ENCODE assay signal across 21 cellular contexts in genomic region chr1:69269491-69269890, GRCh38.
DNase-seq lines count a peak whose midpoint lies in the region; ATAC-seq and TF ChIP-seq lines count a peak whose summit lies in the region.
"Had no signal": no experiment of that assay in that cellular context is flagged by ENCODE, and none has a peak within 500 bp of the region (broad histone marks: within the 10 kb centered on the region; RNA-seq: fewer than 3 reads in every experiment).

No MANE protein-coding gene starts in this region.

- H3K36me3 ChIP-seq in GM23338 (ENCODE audit: insufficient read depth) (no peaks in the 10 kb centered on the region), body of pancreas (replicated peaks in 1 of 2; ENCODE audit: insufficient read depth in 1 of 2, low read depth in 2 of 2) (no peaks in the 10 kb centered on the region), neuron (ENCODE audit: insufficient read depth, low read length) (no peaks in the 10 kb centered on the region)
- no peaks in the 10 kb centered on the region for H3K36me3 ChIP-seq in effector memory CD4-positive, alpha-beta T cell (ENCODE audit: control insufficient read depth, insufficient read depth, low read length)
- H3K36me3 ChIP-seq: MG63 had no signal

- H3K4me1 Mint-ChIP-seq in GM23338 = peaks cover 6% of the 10 kb centered on the region; the same call in 2 of the 3 replicates
- no peaks in the 10 kb centered on the region for H3K4me1 Mint-ChIP-seq in activated CD4-positive, alpha-beta T cell treated with anti-CD3 and anti-CD28 coated beads, Interleukin-2, amount 10 ng/mL, durations not matched to agents 7 days and 5 days

- no peaks in the 10 kb centered on the region for H3K9me3 Mint-ChIP-seq in GM23338
- no peaks in the 10 kb centered on the region for H3K9me3 Mint-ChIP-seq in activated CD4-positive, alpha-beta T cell treated with anti-CD3 and anti-CD28 coated beads, Interleukin-2, amount 10 ng/mL, durations not matched to agents 7 days and 5 days

- H3K4me1 ChIP-seq in GM23338 (ENCODE audit: insufficient read depth) (peaks cover 3% of the 10 kb centered on the region; the same call in 1 of the 2 replicates), body of pancreas (peaks cover 39% of the 10 kb centered on the region), neuron (ENCODE audit: insufficient read depth, low read length) (peaks cover 9% of the 10 kb centered on the region)
- H3K4me1 ChIP-seq in effector memory CD4-positive, alpha-beta T cell (ENCODE audit: control insufficient read depth, insufficient read depth, low read length, poor library complexity, severe bottlenecking) = no peaks in the 10 kb centered on the region

- H3K4me3 ChIP-seq in GM23338 = no peak overlapping the region
- no peak overlapping the region for H3K4me3 ChIP-seq in body of pancreas
- no peak overlapping the region for H3K4me3 ChIP-seq in neuron (ENCODE audit: low read length)
- no peak overlapping the region for H3K4me3 ChIP-seq in effector memory CD4-positive, alpha-beta T cell (ENCODE audit: insufficient read depth, low read depth, low read length, poor library complexity, severe bottlenecking)
- H3K4me3 ChIP-seq: MG63 had no signal

- WGBS in body of pancreas, 2 donors = 10 to 19% methylated on average over 2 of the region's 2 CpGs

- no peak overlapping the region for H3K4me3 Mint-ChIP-seq in GM23338
- H3K4me3 Mint-ChIP-seq in activated CD4-positive, alpha-beta T cell treated with anti-CD3 and anti-CD28 coated beads, Interleukin-2, amount 10 ng/mL, durations not matched to agents 7 days and 5 days = no peak overlapping the region

- H2AFZ ChIP-seq in GM23338 (no peak overlapping the region; the same call in 1 of the 2 replicates), neuron (ENCODE audit: low read depth, low read length) (peak overlapping the region; percentile 29)

- intact Hi-C loops in body of pancreas (cut with DNase I) = no loop called here

- H3K27ac Mint-ChIP-seq in GM23338 = no peak overlapping the region
- no peak overlapping the region for H3K27ac Mint-ChIP-seq in activated CD4-positive, alpha-beta T cell treated with anti-CD3 and anti-CD28 coated beads, Interleukin-2, amount 10 ng/mL, durations not matched to agents 7 days and 5 days

- ATAC-seq in GM23338 (no peak), body of pancreas (peak; percentile 70), GM19324 (IDR thresholded peaks at IDR 0.05; ENCODE audit: low FRiP score, unreplicated experiment) (no peak)
- ATAC-seq: Panc1 had no signal

- H3K27me3 Mint-ChIP-seq in GM23338 (ENCODE audit: insufficient read depth, low read depth, poor library complexity) = no peaks in the 10 kb centered on the region
- H3K27me3 Mint-ChIP-seq in activated CD4-positive, alpha-beta T cell treated with anti-CD3 and anti-CD28 coated beads, Interleukin-2, amount 10 ng/mL, durations not matched to agents 7 days and 5 days = no peaks in the 10 kb centered on the region

- H3K36me3 Mint-ChIP-seq in GM23338 (ENCODE audit: low read depth) = no peaks in the 10 kb centered on the region
- H3K36me3 Mint-ChIP-seq in activated CD4-positive, alpha-beta T cell treated with anti-CD3 and anti-CD28 coated beads, Interleukin-2, amount 10 ng/mL, durations not matched to agents 7 days and 5 days (ENCODE audit: low read depth) = no peaks in the 10 kb centered on the region

- TF ChIP-seq CTCF in GM23338 (conservative IDR thresholded peaks at IDR 0.05; ENCODE audit: low read depth in 2 of 2) (no peak), body of pancreas (IDR thresholded peaks at IDR 0.05) (no peak)

- no peak for TF ChIP-seq POLR2A in body of pancreas (IDR thresholded peaks at IDR 0.05)

- POLR2A ChIA-PET in activated CD4-positive, alpha-beta T cell treated with anti-CD3 and anti-CD28 coated beads, Interleukin-2, amount 10 ng/mL, durations not matched to agents 7 days and 5 days (lab: Charles Lee) = no interaction called here

- H3K9me3 ChIP-seq in body of pancreas = no peaks in the 10 kb centered on the region
- H3K9me3 ChIP-seq in neuron (ENCODE audit: low read length) = no peaks in the 10 kb centered on the region
- no peaks in the 10 kb centered on the region for H3K9me3 ChIP-seq in effector memory CD4-positive, alpha-beta T cell (ENCODE audit: control insufficient read depth, low read length)
- H3K9me3 ChIP-seq: MG63 had no signal

- CTCF ChIA-PET in activated CD4-positive, alpha-beta T cell treated with anti-CD3 and anti-CD28 coated beads, Interleukin-2, amount 10 ng/mL, durations not matched to agents 7 days and 5 days (lab: Charles Lee) = interaction anchor here (0.9 kb wide), 1 partner anchor 9 kb away, joined by 3 read pairs; no protein-coding TSS in a partner anchor

- H3K9me2 ChIP-seq in GM23338 (ENCODE audit: insufficient read depth) = 0 out of 2 replicates have a peak, but pooled peaks cover 6% of the 10 kb centered on the region

- no peaks in the 10 kb centered on the region for H3F3A ChIP-seq in GM23338 (replicated peaks; ENCODE audit: low read depth)

- peak; percentile 28 for DNase-seq in GM23338 (ENCODE audit: low spot score)
- DNase-seq in body of pancreas = peak in 1 of 4 donors; percentile 5
- peak; percentile 52 for DNase-seq in kidney tubule cell (ENCODE audit: low spot score)
- DNase-seq in activated CD4-positive, alpha-beta T cell treated with anti-CD3 and anti-CD28 coated beads, Interleukin-2, amount 10 ng/mL, durations not matched to agents 7 days and 5 days = no peak
- DNase-seq in NOMO-1 treated with DMSO at 0.1 percent for 48 hours (lab: John Stamatoyannopoulos, UW; ENCODE audit: unreplicated experiment) = no peak
- DNase-seq in effector memory CD4-positive, alpha-beta T cell = no peak
- DNase-seq: DMS153, DND-41, H7, IMR-90, KG1, MG63, NCI-H1694, NCI-H2029 treated with DMSO at 0.1 percent for 48 hours, NCI-H446 treated with DMSO at 0.1 percent for 48 hours, NCI-H526, SHP77 treated with DMSO at 0.1 percent for 48 hours had no signal

- H4K20me1 ChIP-seq in GM23338 (replicated peaks; ENCODE audit: insufficient read depth) = no peaks in the 10 kb centered on the region

- H3K79me2 ChIP-seq in GM23338 (replicated peaks; ENCODE audit: insufficient read depth) = no peaks in the 10 kb centered on the region

- no peak overlapping the region for H3K4me2 ChIP-seq in GM23338

- no peak overlapping the region for H3K27ac ChIP-seq in GM23338 (ENCODE audit: low read depth)
- peak overlapping the region in 2 of 4 donors; percentile 46 to 70 for H3K27ac ChIP-seq in body of pancreas
- no peak overlapping the region for H3K27ac ChIP-seq in effector memory CD4-positive, alpha-beta T cell (ENCODE audit: insufficient read depth, low read length, poor library complexity, severe bottlenecking)
- H3K27ac ChIP-seq: RWPE1 had no signal

- H3K27me3 ChIP-seq in GM23338 (ENCODE audit: insufficient read depth) (no peaks in the 10 kb centered on the region), body of pancreas (no peaks in the 10 kb centered on the region), neuron (ENCODE audit: insufficient read depth, low read length) (no peaks in the 10 kb centered on the region)
- H3K27me3 ChIP-seq in effector memory CD4-positive, alpha-beta T cell (replicated peaks; ENCODE audit: control insufficient read depth, insufficient read depth, low read length, poor library complexity, severe bottlenecking) = no peaks in the 10 kb centered on the region
- H3K27me3 ChIP-seq: MG63 had no signal

TF ChIP-seq in GM23338, 12 proteins besides CTCF, POLR2A, EP300 and RAD21 (continues in another document):
- TF ChIP-seq ETS1 (IDR thresholded peaks at IDR 0.05) (no peak), JUNB (IDR thresholded peaks at IDR 0.05; ENCODE audit: unreplicated experiment) (no peak), ZNF114 (CRISPR knock-in tag; IDR thresholded peaks at IDR 0.05) (no peak), ZNF331 (CRISPR knock-in tag; IDR thresholded peaks at IDR 0.05; ENCODE audit: low read depth) (no peak), NANOG (IDR thresholded peaks at IDR 0.05; ENCODE audit: borderline replicate concordance) (no peak), CREB1 (CRISPR knock-in tag; IDR thresholded peaks at IDR 0.05; ENCODE audit: low read depth) (no peak)

Comparison
In these comparisons a context has a peak if more than half of its experiments do, and no peak if none do; other contexts are left out.
1. DNase-seq: peak in GM23338 (single experiment) and kidney tubule cell (single experiment); none in activated CD4-positive, alpha-beta T cell treated with anti-CD3 and anti-CD28 coated beads, Interleukin-2, amount 10 ng/mL, durations not matched to agents 7 days and 5 days (single experiment), NOMO-1 treated with DMSO at 0.1 percent for 48 hours (single experiment) and effector memory CD4-positive, alpha-beta T cell (0 of 3).